1 cellular context compared by ENCODE assay signal in genomic region chr20:37386505-37387201, GRCh38.
TF ChIP-seq lines count a peak whose summit lies in the region.

No MANE protein-coding gene starts in this region.

TF ChIP-seq in GM12878, 131 proteins besides CTCF, POLR2A, EP300 and RAD21:
- no peak for TF ChIP-seq FOXK2 (IDR thresholded peaks at IDR 0.05)
- no peak for TF ChIP-seq MTA2 (IDR thresholded peaks at IDR 0.05; ENCODE audit: low read depth)
- TF ChIP-seq RAD51 (IDR thresholded peaks at IDR 0.05) = no peak
- TF ChIP-seq STAT1 (conservative IDR thresholded peaks at IDR 0.05) = no peak
- TF ChIP-seq SMC3 (IDR thresholded peaks at IDR 0.05; ENCODE audit: borderline replicate concordance, low read length) = no peak
- no peak for TF ChIP-seq TCF3 (IDR thresholded peaks at IDR 0.05; ENCODE audit: borderline replicate concordance, insufficient read depth, low read depth, low read length)
- no peak for TF ChIP-seq FOS (IDR thresholded peaks at IDR 0.05; ENCODE audit: borderline replicate concordance, extremely low read depth, insufficient read length)
- no peak for TF ChIP-seq WRNIP1 (IDR thresholded peaks at IDR 0.05; ENCODE audit: borderline replicate concordance, low read depth, low read length)
- TF ChIP-seq CEBPB (IDR thresholded peaks at IDR 0.05; ENCODE audit: borderline replicate concordance in 1 of 2, low read depth in 2 of 2, low read length in 2 of 2) = no peak
- no peak for TF ChIP-seq TCF7 (IDR thresholded peaks at IDR 0.05; ENCODE audit: borderline replicate concordance)
- TF ChIP-seq, protein P1, sequence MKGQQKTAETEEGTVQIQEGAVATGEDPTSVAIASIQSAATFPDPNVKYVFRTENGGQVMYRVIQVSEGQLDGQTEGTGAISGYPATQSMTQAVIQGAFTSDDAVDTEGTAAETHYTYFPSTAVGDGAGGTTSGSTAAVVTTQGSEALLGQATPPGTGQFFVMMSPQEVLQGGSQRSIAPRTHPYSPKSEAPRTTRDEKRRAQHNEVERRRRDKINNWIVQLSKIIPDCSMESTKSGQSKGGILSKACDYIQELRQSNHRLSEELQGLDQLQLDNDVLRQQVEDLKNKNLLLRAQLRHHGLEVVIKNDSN (IDR thresholded peaks at IDR 0.05; ENCODE audit: borderline replicate concordance, extremely low read length, insufficient read depth, low read depth, low read length) = no peak
- TF ChIP-seq, protein P2, sequence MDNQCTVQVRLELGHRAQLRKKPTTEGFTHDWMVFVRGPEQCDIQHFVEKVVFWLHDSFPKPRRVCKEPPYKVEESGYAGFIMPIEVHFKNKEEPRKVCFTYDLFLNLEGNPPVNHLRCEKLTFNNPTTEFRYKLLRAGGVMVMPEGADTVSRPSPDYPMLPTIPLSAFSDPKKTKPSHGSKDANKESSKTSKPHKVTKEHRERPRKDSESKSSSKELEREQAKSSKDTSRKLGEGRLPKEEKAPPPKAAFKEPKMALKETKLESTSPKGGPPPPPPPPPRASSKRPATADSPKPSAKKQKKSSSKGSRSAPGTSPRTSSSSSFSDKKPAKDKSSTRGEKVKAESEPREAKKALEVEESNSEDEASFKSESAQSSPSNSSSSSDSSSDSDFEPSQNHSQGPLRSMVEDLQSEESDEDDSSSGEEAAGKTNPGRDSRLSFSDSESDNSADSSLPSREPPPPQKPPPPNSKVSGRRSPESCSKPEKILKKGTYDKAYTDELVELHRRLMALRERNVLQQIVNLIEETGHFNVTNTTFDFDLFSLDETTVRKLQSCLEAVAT (IDR thresholded peaks at IDR 0.05) = no peak
- TF ChIP-seq NBN (IDR thresholded peaks at IDR 0.05) = no peak
- TF ChIP-seq MEF2B (IDR thresholded peaks at IDR 0.05; ENCODE audit: partially characterized antibody, poor library complexity, severe bottlenecking) = no peak
- TF ChIP-seq TAF1 (IDR thresholded peaks at IDR 0.05; ENCODE audit: borderline replicate concordance, low read depth, low read length) = no peak
- TF ChIP-seq ZNF687 (IDR thresholded peaks at IDR 0.05) = no peak
